ENCODE assay signal across 3 cellular contexts in genomic region chr3:2875699-2876098, GRCh38.
"Had no signal": no experiment of that assay in that cellular context is flagged by ENCODE, and none has a peak within 500 bp of the region (broad histone marks: within the 10 kb centered on the region; RNA-seq: fewer than 3 reads in every experiment).

No MANE protein-coding gene starts in this region.

- H3K4me3 ChIP-seq: GM12878 had no signal

- ATAC-seq: GM12878 had no signal

- DNase-seq: GDM1, GF-D8 had no signal
